Comparison of ENCODE assay signal across 27 cellular contexts in the genomic region with DNA sequence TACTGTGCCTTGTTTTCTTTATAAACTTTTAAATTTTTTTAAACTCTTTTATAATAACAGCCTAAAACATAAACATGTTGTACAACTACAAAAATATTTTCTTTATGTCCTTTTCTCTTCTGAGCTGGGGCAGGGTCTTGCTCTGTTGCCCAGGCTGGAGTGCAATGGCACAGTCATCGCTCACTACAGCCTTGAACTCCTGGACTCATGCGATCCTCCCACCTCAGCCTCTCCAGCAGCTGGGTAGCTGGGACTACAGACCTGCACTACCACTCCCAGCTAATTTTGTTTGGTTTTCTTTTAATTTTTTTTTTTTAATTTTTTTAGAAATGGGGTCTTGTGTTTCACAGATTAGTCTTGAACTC.
"Had no signal": no experiment of that assay in that cellular context is flagged by ENCODE, and none has a peak within 500 bp of the region (broad histone marks: within the 10 kb centered on the region; RNA-seq: fewer than 3 reads in every experiment).

No MANE protein-coding gene starts in this region.

- H3K9me3 ChIP-seq: left ventricle myocardium inferior, mucosa of descending colon, ovary, prostate gland, sigmoid colon, stomach, testis, thyroid gland, upper lobe of right lung had no signal

- H3K4me3 ChIP-seq: left ventricle myocardium inferior, lung, mucosa of descending colon, ovary, prostate gland, sigmoid colon, stomach, testis, thyroid gland, upper lobe of right lung had no signal

- DNase-seq: hypothalamus; immature natural killer cell; kidney; left ventricle myocardium inferior; midbrain; mucosa of descending colon; naive thymus-derived CD4-positive, alpha-beta T cell; ovary; retina; right cardiac atrium; sigmoid colon; stimulated activated CD4-positive, alpha-beta T cell treated with anti-CD3 and anti-CD28 coated beads, Interleukin-12 subunit alpha, Interleukin-12 subunit beta, amount 100 ng/mL, for 4 hours; stimulated activated CD4-positive, alpha-beta T cell treated with anti-CD3 and anti-CD28 coated beads, Interleukin-15, amount 100 ng/mL, for 24 hours; stimulated activated CD4-positive, alpha-beta T cell treated with anti-CD3 and anti-CD28 coated beads, Interleukin-2, amount 100 ng/mL, for 24 hours; stimulated activated CD4-positive, alpha-beta T cell treated with anti-CD3 and anti-CD28 coated beads, Interleukin-4, amount 100 ng/mL, for 1 hour; stimulated activated naive B cell treated with anti-CD40 and anti-IgM and Interleukin-4, amounts not matched to agents 10 μg/mL and 1 μg/mL and 100 μg/mL, for 72 hours; stimulated activated naive CD8-positive, alpha-beta T cell treated with anti-CD3 and anti-CD28 coated beads, Interleukin-15, Interleukin-2, amounts not matched to agents 100 U/mL and 50 U/mL, for 24 hours; stomach; testis; thyroid gland; upper lobe of right lung had no signal

- H3K4me1 Mint-ChIP-seq: stimulated activated naive B cell treated with anti-CD40 and anti-IgM and Interleukin-4, amounts not matched to agents 10 μg/mL and 1 μg/mL and 100 μg/mL, for 72 hours had no signal

- H3K27me3 ChIP-seq: ovary, sigmoid colon, stomach, testis, thyroid gland, upper lobe of right lung had no signal

- ATAC-seq: naive thymus-derived CD4-positive, alpha-beta T cell; natural killer cell treated with Interleukin-12 subunit alpha and Interleukin-12 subunit beta and Interleukin-15 and Interleukin-18, amount 100 ng/mL, for 72 hours; right cardiac atrium; stimulated activated naive B cell treated with anti-CD40 and anti-IgM and Interleukin-4, amounts not matched to agents 10 μg/mL and 1 μg/mL and 100 μg/mL, for 72 hours; stimulated activated naive CD8-positive, alpha-beta T cell treated with anti-CD3 and anti-CD28 coated beads, Interleukin-15, Interleukin-2, amounts not matched to agents 100 U/mL and 50 U/mL, for 24 hours; upper lobe of right lung had no signal

- FAIRE-seq: islet of Langerhans, kidney, small intestine, urothelium cell line had no signal

- H3K27ac ChIP-seq: left ventricle myocardium inferior, ovary, prostate gland, sigmoid colon, stomach, testis, thyroid gland, upper lobe of right lung had no signal

- H3K27me3 Mint-ChIP-seq: naive thymus-derived CD4-positive, alpha-beta T cell; natural killer cell treated with Interleukin-12 subunit alpha and Interleukin-12 subunit beta and Interleukin-15 and Interleukin-18, amount 100 ng/mL, for 72 hours; stimulated activated naive B cell treated with anti-CD40 and anti-IgM and Interleukin-4, amounts not matched to agents 10 μg/mL and 1 μg/mL and 100 μg/mL, for 72 hours had no signal

- H3K9me3 Mint-ChIP-seq: immature natural killer cell; naive thymus-derived CD4-positive, alpha-beta T cell; natural killer cell treated with Interleukin-12 subunit alpha and Interleukin-12 subunit beta and Interleukin-15 and Interleukin-18, amount 100 ng/mL, for 72 hours; stimulated activated naive B cell treated with anti-CD40 and anti-IgM and Interleukin-4, amounts not matched to agents 10 μg/mL and 1 μg/mL and 100 μg/mL, for 72 hours had no signal

- H3K36me3 ChIP-seq: ovary, prostate gland had no signal

- H3K27ac Mint-ChIP-seq: immature natural killer cell; natural killer cell treated with Interleukin-12 subunit alpha and Interleukin-12 subunit beta and Interleukin-15 and Interleukin-18, amount 100 ng/mL, for 72 hours; stimulated activated naive B cell treated with anti-CD40 and anti-IgM and Interleukin-4, amounts not matched to agents 10 μg/mL and 1 μg/mL and 100 μg/mL, for 72 hours had no signal

- H3K4me3 Mint-ChIP-seq: immature natural killer cell; naive thymus-derived CD4-positive, alpha-beta T cell; natural killer cell treated with Interleukin-12 subunit alpha and Interleukin-12 subunit beta and Interleukin-15 and Interleukin-18, amount 100 ng/mL, for 72 hours; stimulated activated naive B cell treated with anti-CD40 and anti-IgM and Interleukin-4, amounts not matched to agents 10 μg/mL and 1 μg/mL and 100 μg/mL, for 72 hours had no signal

- H3K4me1 ChIP-seq: prostate gland, sigmoid colon, stomach, testis, upper lobe of right lung had no signal
